ENCODE assay signal across 20 cellular contexts in the genomic region with DNA sequence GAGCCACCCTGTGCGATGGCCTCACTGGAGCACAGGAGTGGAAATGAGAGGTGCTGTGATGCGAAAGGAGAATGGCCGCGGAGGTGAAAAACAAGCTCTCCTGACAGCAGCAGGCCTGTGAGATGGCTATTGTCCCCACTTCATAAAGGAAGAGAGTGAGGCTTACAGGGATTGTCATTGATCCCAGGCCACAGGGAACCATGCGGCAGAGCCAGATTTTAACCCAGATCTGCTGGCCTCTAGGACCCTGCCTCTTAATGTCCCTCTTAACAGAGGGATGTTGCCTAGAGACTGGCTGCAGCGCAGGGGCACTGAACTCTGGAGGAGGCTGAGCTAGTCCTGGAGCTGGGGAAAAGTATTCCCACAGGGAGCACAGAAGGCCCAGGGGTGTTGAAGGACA. TPM values are rescaled to one million over a fixed set of nuclear protein-coding genes. Genes with fewer than 3 reads are reported as not detected.
DNase-seq lines count a peak whose midpoint lies in the region; ATAC-seq and TF ChIP-seq lines count a peak whose summit lies in the region.
"Had no signal": no experiment of that assay in that cellular context is flagged by ENCODE, and none has a peak within 500 bp of the region (broad histone marks: within the 10 kb centered on the region; RNA-seq: fewer than 3 reads in every experiment).

No MANE protein-coding gene starts in this region.

- CTCF ChIA-PET in Caco-2 (lab: Charles Lee), result no interaction called here
- CTCF ChIA-PET in naive thymus-derived CD4-positive, alpha-beta T cell (lab: Charles Lee), result interaction anchor here (1.0 to 1.5 kb wide), 3 partner anchors 18 to 49 kb away, joined by 3 to 4 read pairs (median 3); no protein-coding TSS in a partner anchor

- H3K36me3 ChIP-seq in BLaER1 treated with 17β-estradiol and CSF1 and Interleukin-3, amounts not matched to agents 10 nM and 100 nM, result peaks cover 31 to 42% (median 35%) of the 10 kb centered on the region in 11 experiments
- H3K36me3 ChIP-seq in Caco-2 (ENCODE audit: control insufficient read depth, insufficient read depth, low read length), result peaks cover 1% of the 10 kb centered on the region; the same call in 1 of the 2 replicates
- peaks cover 4 to 36% (median 9%) of the 10 kb centered on the region in 3 experiments for H3K36me3 ChIP-seq in naive thymus-derived CD4-positive, alpha-beta T cell (ENCODE audit: control insufficient read depth in 2 of 3, insufficient read depth in 3 of 3, low read length in 3 of 3)

- no peak overlapping the region for H3K4me3 Mint-ChIP-seq in Caco-2 (ENCODE audit: unreplicated experiment)
- H3K4me3 Mint-ChIP-seq in activated T-helper 2 cell treated with anti-CD3 and anti-CD28 coated beads, Interferon-gamma antibody, Interleukin-2, Interleukin-4, amounts not matched to agents 10 μg/mL and 5 μg/mL and 100 μg/mL, durations not matched to agents 14 hours and 24 hours and 36 hours (ENCODE audit: low read depth), result no peak overlapping the region
- peak overlapping the region in 3 of 10 donors; percentile 59 to 97 (median 72) for H3K4me3 Mint-ChIP-seq in naive thymus-derived CD4-positive, alpha-beta T cell

- WGBS in lower leg skin, 2 donors, result 90 to 96% methylated on average over 6 of the region's 6 CpGs

- no peaks in the 10 kb centered on the region for H3K9me3 Mint-ChIP-seq in Caco-2 (ENCODE audit: unreplicated experiment)
- H3K9me3 Mint-ChIP-seq in activated T-helper 2 cell treated with anti-CD3 and anti-CD28 coated beads, Interferon-gamma antibody, Interleukin-2, Interleukin-4, amounts not matched to agents 10 μg/mL and 5 μg/mL and 100 μg/mL, durations not matched to agents 14 hours and 24 hours and 36 hours, result no peaks in the 10 kb centered on the region
- peaks cover 0 to 4% (median 0%) of the 10 kb centered on the region in 11 donors for H3K9me3 Mint-ChIP-seq in naive thymus-derived CD4-positive, alpha-beta T cell

- DNase-seq in Caco-2, result no peak
- no peak for DNase-seq in activated T-helper 2 cell treated with anti-CD3 and anti-CD28 coated beads, Interferon-gamma antibody, Interleukin-2, Interleukin-4, amounts not matched to agents 10 μg/mL and 5 μg/mL and 100 μg/mL, durations not matched to agents 14 hours and 24 hours and 36 hours (ENCODE audit: low spot score)
- DNase-seq in naive thymus-derived CD4-positive, alpha-beta T cell, result no peak
- no peak for DNase-seq in lower leg skin (ENCODE audit: low spot score in 2 of 2)
- DNase-seq in germinal center (ENCODE audit: low spot score), result no peak
- DNase-seq: amniotic stem cell; DND-41; hypothalamus; kidney glomerular epithelial cell; NCI-H1105 treated with DMSO at 0.1 percent for 48 hours; NCI-H748 treated with DMSO at 0.1 percent for 48 hours; stimulated activated CD4-positive, alpha-beta T cell treated with anti-CD3 and anti-CD28 coated beads, Interleukin-4, amount 100 ng/mL, for 24 hours; stimulated activated CD8-positive, alpha-beta memory T cell treated with anti-CD3 and anti-CD28 coated beads, Interleukin-4, amount 100 ng/mL, for 48 hours had no signal

- POLR2A ChIA-PET in Caco-2 (lab: Charles Lee), result no interaction called here
- POLR2A ChIA-PET in naive thymus-derived CD4-positive, alpha-beta T cell (lab: Charles Lee), result interaction anchor here (0.8 to 2.2 kb wide), 4 partner anchors 10 to 15 kb away, joined by 3 to 6 read pairs (median 4); no protein-coding TSS in a partner anchor

- H3K27me3 Mint-ChIP-seq in Caco-2 (ENCODE audit: insufficient read depth, unreplicated experiment), result no peaks in the 10 kb centered on the region
- H3K27me3 Mint-ChIP-seq in activated T-helper 2 cell treated with anti-CD3 and anti-CD28 coated beads, Interferon-gamma antibody, Interleukin-2, Interleukin-4, amounts not matched to agents 10 μg/mL and 5 μg/mL and 100 μg/mL, durations not matched to agents 14 hours and 24 hours and 36 hours (ENCODE audit: low read depth), result no peaks in the 10 kb centered on the region
- no peaks in the 10 kb centered on the region for H3K27me3 Mint-ChIP-seq in naive thymus-derived CD4-positive, alpha-beta T cell

- peak overlapping the region in 10 of 11 experiments; percentile 3 to 96 (median 53); a peak in 17 of 22 replicates for H3K9ac ChIP-seq in BLaER1 treated with 17β-estradiol and CSF1 and Interleukin-3, amounts not matched to agents 10 nM and 100 nM
- H3K9ac ChIP-seq: parathyroid adenoma had no signal

- H3K27ac Mint-ChIP-seq in Caco-2 (ENCODE audit: unreplicated experiment), result peak overlapping the region; percentile 86
- peak overlapping the region; percentile 60 for H3K27ac Mint-ChIP-seq in activated T-helper 2 cell treated with anti-CD3 and anti-CD28 coated beads, Interferon-gamma antibody, Interleukin-2, Interleukin-4, amounts not matched to agents 10 μg/mL and 5 μg/mL and 100 μg/mL, durations not matched to agents 14 hours and 24 hours and 36 hours
- H3K27ac Mint-ChIP-seq in naive thymus-derived CD4-positive, alpha-beta T cell, result peak overlapping the region; percentile 56 to 98 (median 91)

- H3K4me1 Mint-ChIP-seq in Caco-2 (ENCODE audit: low read depth, unreplicated experiment), result peaks cover 22% of the 10 kb centered on the region
- H3K4me1 Mint-ChIP-seq in activated T-helper 2 cell treated with anti-CD3 and anti-CD28 coated beads, Interferon-gamma antibody, Interleukin-2, Interleukin-4, amounts not matched to agents 10 μg/mL and 5 μg/mL and 100 μg/mL, durations not matched to agents 14 hours and 24 hours and 36 hours (ENCODE audit: low read depth), result peaks cover 38% of the 10 kb centered on the region
- H3K4me1 Mint-ChIP-seq in naive thymus-derived CD4-positive, alpha-beta T cell, result peaks cover 17 to 45% (median 33%) of the 10 kb centered on the region in 7 donors

- TF ChIP-seq POLR2A in lower leg skin (IDR thresholded peaks at IDR 0.05), result no peak

- H3K27ac ChIP-seq in BLaER1 treated with 17β-estradiol and CSF1 and Interleukin-3, amounts not matched to agents 10 nM and 100 nM, result peak overlapping the region in 9 of 11 experiments; percentile 15 to 99 (median 91); a peak in 18 of 22 replicates
- peak overlapping the region; percentile 45 for H3K27ac ChIP-seq in naive thymus-derived CD4-positive, alpha-beta T cell (ENCODE audit: low read depth, low read length)
- H3K27ac ChIP-seq: parathyroid adenoma had no signal

- no peak overlapping the region for H3K4me3 ChIP-seq in BLaER1 treated with 17β-estradiol and CSF1 and Interleukin-3, amounts not matched to agents 10 nM and 100 nM
- H3K4me3 ChIP-seq in Caco-2 (ENCODE audit: low read depth, low read length) (no peak overlapping the region), lower leg skin (ENCODE audit: low read depth, poor library complexity, severe bottlenecking) (no peak overlapping the region)
- no peak overlapping the region for H3K4me3 ChIP-seq in naive thymus-derived CD4-positive, alpha-beta T cell (ENCODE audit: low read length)

- ATAC-seq in naive thymus-derived CD4-positive, alpha-beta T cell, result no peak
- no peak for ATAC-seq in HG02970 (IDR thresholded peaks at IDR 0.05; ENCODE audit: low FRiP score, unreplicated experiment)
- no peak for ATAC-seq in GM18870 (IDR thresholded peaks at IDR 0.05; ENCODE audit: unreplicated experiment)

- H3K9me3 ChIP-seq in BLaER1 treated with 17β-estradiol and CSF1 and Interleukin-3, amounts not matched to agents 10 nM and 100 nM (replicated peaks in 1 of 11), result no peaks in the 10 kb centered on the region
- H3K9me3 ChIP-seq in Caco-2, result no peaks in the 10 kb centered on the region
- no peaks in the 10 kb centered on the region for H3K9me3 ChIP-seq in naive thymus-derived CD4-positive, alpha-beta T cell (ENCODE audit: control insufficient read depth in 2 of 3, low read length in 3 of 3)

- H4K20me1 ChIP-seq in BLaER1 treated with 17β-estradiol and CSF1 and Interleukin-3, amounts not matched to agents 10 nM and 100 nM, result no peaks in the 10 kb centered on the region; a peak in 1 of 22 replicates

- no peak for TF ChIP-seq CTCF in Caco-2 (IDR thresholded peaks at IDR 0.05; ENCODE audit: insufficient read depth in 1 of 2, low read depth in 1 of 2, low read length in 1 of 2, severe bottlenecking in 1 of 2, unreplicated experiment in 1 of 2)
- no peak for TF ChIP-seq CTCF in lower leg skin (IDR thresholded peaks at IDR 0.05)

- BruUV-seq in Caco-2 (replicated peaks; lab: Mats Ljungman, UMichigan), result no TSS peak

- intact Hi-C loops in Caco-2 (cut with micrococcal nuclease; ENCODE audit: unreplicated experiment), result no loop called here
- intact Hi-C loops in activated T-helper 2 cell treated with anti-CD3 and anti-CD28 coated beads, Interferon-gamma antibody, Interleukin-2, Interleukin-4, amounts not matched to agents 10 μg/mL and 5 μg/mL and 100 μg/mL, durations not matched to agents 14 hours and 24 hours and 36 hours (cut with micrococcal nuclease), result no loop called here
- intact Hi-C loops in naive thymus-derived CD4-positive, alpha-beta T cell (cut with micrococcal nuclease), result no loop called here
- intact Hi-C loops in lower leg skin (cut with DNase I; ENCODE audit: low total_unique reads), result loop anchor here (10.0 kb wide), 1 partner anchor 46 kb away; the partner anchor contains the start of gene CD164L2

- peak overlapping the region; percentile 16 to 100 (median 96); a peak in 20 of 22 replicates for H3K4me2 ChIP-seq in BLaER1 treated with 17β-estradiol and CSF1 and Interleukin-3, amounts not matched to agents 10 nM and 100 nM

- H3K4me1 ChIP-seq in BLaER1 treated with 17β-estradiol and CSF1 and Interleukin-3, amounts not matched to agents 10 nM and 100 nM, result peaks cover 49 to 60% (median 53%) of the 10 kb centered on the region in 10 experiments
- H3K4me1 ChIP-seq in Caco-2, result peaks cover 21% of the 10 kb centered on the region
- peaks cover 11 to 15% of the 10 kb centered on the region in 2 donors for H3K4me1 ChIP-seq in naive thymus-derived CD4-positive, alpha-beta T cell (ENCODE audit: control insufficient read depth in 2 of 2, insufficient read depth in 2 of 2, low read length in 2 of 2)
- H3K4me1 ChIP-seq: parathyroid adenoma had no signal

- H3K36me3 Mint-ChIP-seq in Caco-2 (ENCODE audit: insufficient read depth, unreplicated experiment), result peaks cover 40% of the 10 kb centered on the region
- peaks cover 25% of the 10 kb centered on the region for H3K36me3 Mint-ChIP-seq in activated T-helper 2 cell treated with anti-CD3 and anti-CD28 coated beads, Interferon-gamma antibody, Interleukin-2, Interleukin-4, amounts not matched to agents 10 μg/mL and 5 μg/mL and 100 μg/mL, durations not matched to agents 14 hours and 24 hours and 36 hours (ENCODE audit: low read depth)
- H3K36me3 Mint-ChIP-seq in naive thymus-derived CD4-positive, alpha-beta T cell, result peaks cover 0 to 20% (median 9%) of the 10 kb centered on the region in 5 donors

- no peaks in the 10 kb centered on the region for H3K27me3 ChIP-seq in BLaER1 treated with 17β-estradiol and CSF1 and Interleukin-3, amounts not matched to agents 10 nM and 100 nM
- H3K27me3 ChIP-seq in Caco-2 (replicated peaks; ENCODE audit: control insufficient read depth, insufficient read depth, low read length), result no peaks in the 10 kb centered on the region
- H3K27me3 ChIP-seq in naive thymus-derived CD4-positive, alpha-beta T cell (ENCODE audit: control insufficient read depth in 2 of 2, insufficient read depth in 2 of 2, low read length in 2 of 2), result no peaks in the 10 kb centered on the region

RNA-seq across cellular contexts. Expression of gene SYTL1, which starts 3.1 kb away (rescaled TPM):
- total RNA-seq in Caco-2 (2022), result 11.0 and 11.2 TPM in 2 replicates
- total RNA-seq in activated T-helper 2 cell treated with anti-CD3 and anti-CD28 coated beads, Interferon-gamma antibody, Interleukin-2, Interleukin-4, amounts not matched to agents 10 μg/mL and 5 μg/mL and 100 μg/mL, durations not matched to agents 14 hours and 24 hours and 36 hours, result 20.0 and 25.7 TPM in 2 replicates
- 100 to 1,000 TPM; 107 to 172 (median 136) TPM for total RNA-seq in naive thymus-derived CD4-positive, alpha-beta T cell
- polyA plus RNA-seq in naive thymus-derived CD4-positive, alpha-beta T cell, result 100 to 1,000 TPM in 1 of 2 donors, 10 to 100 TPM in 1; 93.0 to 105 TPM
- 100 to 1,000 TPM; 183 to 231 (median 219) TPM for total RNA-seq in lower leg skin

RNA-seq across cellular contexts. Expression of gene TMEM222, which starts 16.8 kb away (rescaled TPM):
- total RNA-seq in Caco-2 (2022) (26.7 and 32.3 TPM in 2 replicates), lower leg skin (10 to 100 TPM; 24.3 to 35.2 (median 28.7) TPM)
- 32.1 and 35.7 TPM in 2 replicates for total RNA-seq in activated T-helper 2 cell treated with anti-CD3 and anti-CD28 coated beads, Interferon-gamma antibody, Interleukin-2, Interleukin-4, amounts not matched to agents 10 μg/mL and 5 μg/mL and 100 μg/mL, durations not matched to agents 14 hours and 24 hours and 36 hours
- 10 to 100 TPM; 23.7 to 44.0 (median 41.9) TPM for total RNA-seq in naive thymus-derived CD4-positive, alpha-beta T cell
- 10 to 100 TPM; 58.5 to 66.1 TPM for polyA plus RNA-seq in naive thymus-derived CD4-positive, alpha-beta T cell

RNA-seq across cellular contexts. Expression of gene MAP3K6, which starts 28.0 kb away (rescaled TPM):
- total RNA-seq in Caco-2 (2022) (8.8 and 11.7 TPM in 2 replicates), lower leg skin (100 to 1,000 TPM in 2 of 4 donors, 10 to 100 TPM in 2; 85.0 to 140 (median 100) TPM)
- total RNA-seq in activated T-helper 2 cell treated with anti-CD3 and anti-CD28 coated beads, Interferon-gamma antibody, Interleukin-2, Interleukin-4, amounts not matched to agents 10 μg/mL and 5 μg/mL and 100 μg/mL, durations not matched to agents 14 hours and 24 hours and 36 hours, result 15.8 and 22.0 TPM in 2 replicates
- 10 to 100 TPM; 13.0 to 17.0 (median 15.2) TPM for total RNA-seq in naive thymus-derived CD4-positive, alpha-beta T cell
- 1 to 10 TPM; 5.9 to 6.6 TPM for polyA plus RNA-seq in naive thymus-derived CD4-positive, alpha-beta T cell

RNA-seq across cellular contexts. Expression of gene FCN3, which starts 35.9 kb away (rescaled TPM):
- not detected in 2 replicates for total RNA-seq in Caco-2 (2022)
- not detected in 2 replicates for total RNA-seq in activated T-helper 2 cell treated with anti-CD3 and anti-CD28 coated beads, Interferon-gamma antibody, Interleukin-2, Interleukin-4, amounts not matched to agents 10 μg/mL and 5 μg/mL and 100 μg/mL, durations not matched to agents 14 hours and 24 hours and 36 hours
- not detected for total RNA-seq in naive thymus-derived CD4-positive, alpha-beta T cell
- not detected for polyA plus RNA-seq in naive thymus-derived CD4-positive, alpha-beta T cell
- 1 to 10 TPM in 3 of 4 donors, not detected in 1; 1.0 to 6.5 (median 1.7) TPM for total RNA-seq in lower leg skin
- total RNA-seq: fibroblast of villous mesenchyme; T-helper 1 cell treated with Interleukin-12 subunit alpha and Interleukin-12 subunit beta and Interleukin-4 antibody, amounts not matched to agents 30 ng/mL and 1 ng/mL, for 36 hours had no signal
- polyA plus RNA-seq: BJ had no signal

RNA-seq across cellular contexts. Expression of gene CD164L2, which starts 44.4 kb away (rescaled TPM):
- total RNA-seq in Caco-2 (2022), result 0.21 TPM in 1 of 2 replicates, not detected in the other
- total RNA-seq in activated T-helper 2 cell treated with anti-CD3 and anti-CD28 coated beads, Interferon-gamma antibody, Interleukin-2, Interleukin-4, amounts not matched to agents 10 μg/mL and 5 μg/mL and 100 μg/mL, durations not matched to agents 14 hours and 24 hours and 36 hours, result not detected in 2 replicates
- total RNA-seq in naive thymus-derived CD4-positive, alpha-beta T cell, result under 1 TPM in 1 of 5 experiments, not detected in 4; 0.24 TPM
- not detected for polyA plus RNA-seq in naive thymus-derived CD4-positive, alpha-beta T cell
- 10 to 100 TPM in 2 of 4 donors, 1 to 10 TPM in 2; 4.3 to 12.0 (median 10.0) TPM for total RNA-seq in lower leg skin
- total RNA-seq: fibroblast of villous mesenchyme; T-helper 1 cell treated with Interleukin-12 subunit alpha and Interleukin-12 subunit beta and Interleukin-4 antibody, amounts not matched to agents 30 ng/mL and 1 ng/mL, for 36 hours had no signal
- polyA plus RNA-seq: BJ had no signal
